In genomic region chr17:78716814-78717393, GRCh38 we compare ENCODE assay signal across 8 cellular contexts.
DNase-seq lines count a peak whose midpoint lies in the region; ATAC-seq and TF ChIP-seq lines count a peak whose summit lies in the region.

No MANE protein-coding gene starts in this region.

- no peaks in the 10 kb centered on the region for H3K27me3 ChIP-seq in H7 (ENCODE audit: control insufficient read depth, insufficient read depth, low read length)
- H3K27me3 ChIP-seq in OCI-LY1 (ENCODE audit: insufficient read depth, low read length): 0 out of 2 replicates have a peak, but pooled peaks cover 11% of the 10 kb centered on the region

- ATAC-seq in GM21717 (IDR thresholded peaks at IDR 0.05; ENCODE audit: unreplicated experiment): no peak
- no peak for ATAC-seq in HG03108 (IDR thresholded peaks at IDR 0.05; ENCODE audit: unreplicated experiment)

- peak; percentile 49 for DNase-seq in AG10803 (ENCODE audit: low read depth)
- peak; percentile 71 for DNase-seq in H7
- DNase-seq in cardiac fibroblast (ENCODE audit: low read depth in 2 of 2): peak; percentile 28 to 54
- DNase-seq in left kidney (ENCODE audit: low read depth, low spot score): peak; percentile 79
- peak; percentile 35 for DNase-seq in stimulated activated CD4-positive, alpha-beta T cell treated with anti-CD3 and anti-CD28 coated beads, Interleukin-2, amount 100 ng/mL, for 4 hours (ENCODE audit: low read depth)

- no peak overlapping the region for H3K9ac ChIP-seq in OCI-LY1 (ENCODE audit: low read length)

- H3F3A ChIP-seq in OCI-LY1 (ENCODE audit: insufficient read depth, low read length): no peaks in the 10 kb centered on the region

- H3K4me3 ChIP-seq in AG10803 (ENCODE audit: low read length) (peak overlapping the region; percentile 57), H7 (ENCODE audit: insufficient read depth, low read depth, low read length) (no peak overlapping the region), OCI-LY1 (ENCODE audit: low read depth, low read length, poor library complexity, severe bottlenecking) (peak overlapping the region; percentile 17), cardiac fibroblast (replicated peaks in 1 of 2; ENCODE audit: low read depth in 2 of 2, low read length in 2 of 2) (peak overlapping the region; percentile 39 to 47)

- H2AFZ ChIP-seq in OCI-LY1 (ENCODE audit: low read length): no peak overlapping the region

- peaks cover 18% of the 10 kb centered on the region for H3K4me1 ChIP-seq in OCI-LY1 (ENCODE audit: insufficient read depth, low read length, severe bottlenecking)

- no peaks in the 10 kb centered on the region for H3K36me3 ChIP-seq in H7 (replicated peaks; ENCODE audit: control insufficient read depth, insufficient read depth, low read length)
- no peaks in the 10 kb centered on the region for H3K36me3 ChIP-seq in OCI-LY1 (ENCODE audit: insufficient read depth, low read length)

- H3K79me2 ChIP-seq in OCI-LY1 (ENCODE audit: insufficient read depth, low read length): no peaks in the 10 kb centered on the region

- no peaks in the 10 kb centered on the region for H3K9me2 ChIP-seq in OCI-LY1 (ENCODE audit: low read depth, low read length)

- no peak overlapping the region for H3K27ac ChIP-seq in OCI-LY1 (ENCODE audit: low read depth, low read length, poor library complexity, severe bottlenecking)

- H3K9me3 ChIP-seq in OCI-LY1 (ENCODE audit: low read length): no peaks in the 10 kb centered on the region

- peak overlapping the region; percentile 23; the same call in 1 of the 2 replicates for H3K4me2 ChIP-seq in OCI-LY1 (ENCODE audit: low read length)

- H4K20me1 ChIP-seq in OCI-LY1 (ENCODE audit: insufficient read depth, low read length): no peaks in the 10 kb centered on the region

- TF ChIP-seq CTCF in AG10803 (conservative IDR thresholded peaks at IDR 0.05; ENCODE audit: low read length) (no peak), OCI-LY1 (IDR thresholded peaks at IDR 0.05; ENCODE audit: low read length) (no peak), cardiac fibroblast (IDR thresholded peaks at IDR 0.05; ENCODE audit: low read depth, low read length) (no peak)
